8 cellular contexts compared by ENCODE assay signal in genomic region chr20:5191829-5192569, GRCh38.
DNase-seq lines count a peak whose midpoint lies in the region; ATAC-seq, FAIRE-seq and TF ChIP-seq lines count a peak whose summit lies in the region.

No MANE protein-coding gene starts in this region.

- H3K36me3 Mint-ChIP-seq in Caco-2 (ENCODE audit: insufficient read depth, unreplicated experiment) = peaks cover 21% of the 10 kb centered on the region

- no peaks in the 10 kb centered on the region for H3K4me1 ChIP-seq in Caco-2
- H3K4me1 ChIP-seq in spleen = peaks cover 0 to 14% (median 10%) of the 10 kb centered on the region in 6 donors

- no peak overlapping the region for H3K27ac Mint-ChIP-seq in Caco-2 (ENCODE audit: unreplicated experiment)

- no peaks in the 10 kb centered on the region for H3K27me3 ChIP-seq in Caco-2 (replicated peaks; ENCODE audit: control insufficient read depth, insufficient read depth, low read length)
- H3K27me3 ChIP-seq in bronchial epithelial cell (ENCODE audit: control insufficient read depth, insufficient read depth, low read length) = no peaks in the 10 kb centered on the region
- no peaks in the 10 kb centered on the region for H3K27me3 ChIP-seq in spleen (replicated peaks in 1 of 7)

- H3K4me3 Mint-ChIP-seq in Caco-2 (ENCODE audit: unreplicated experiment) = no peak overlapping the region

- peak overlapping the region in 6 of 8 donors; percentile 9 to 71 (median 58) for H3K27ac ChIP-seq in spleen

- H3K9me3 ChIP-seq in Caco-2 (no peaks in the 10 kb centered on the region), spleen (no peaks in the 10 kb centered on the region)

- no TSS peak for BruUV-seq in Caco-2 (replicated peaks; lab: Mats Ljungman, UMichigan)

- CTCF ChIA-PET in Caco-2 (lab: Charles Lee) = interaction anchor here (0.5 to 4.9 kb wide), 14 partner anchors 9 to 77 kb away, joined by 3 to 246 read pairs (median 4); partner anchors contain the start of genes CDS2 and PCNA

- intact Hi-C loops in Caco-2 (cut with micrococcal nuclease; ENCODE audit: unreplicated experiment) (loop anchor here (1.0 to 10.0 kb wide), 2 partner anchors 66 to 587 kb away; no protein-coding TSS in a partner anchor), spleen (cut with DNase I; ENCODE audit: low total_unique reads) (loop anchor here (5.0 kb wide), 1 partner anchor 65 kb away; the partner anchor contains the start of gene CDS2)

- ATAC-seq in GM19463 (IDR thresholded peaks at IDR 0.05; ENCODE audit: unreplicated experiment) = peak; percentile 40
- ATAC-seq in GM21737 (IDR thresholded peaks at IDR 0.05; ENCODE audit: unreplicated experiment) = no peak

- TF ChIP-seq POLR2A in spleen (IDR thresholded peaks at IDR 0.05) = no peak

- POLR2A ChIA-PET in Caco-2 (lab: Charles Lee) = interaction anchor here (1.4 kb wide), 1 partner anchor 65 kb away, joined by 25 read pairs; the partner anchor contains the start of gene CDS2

- peak; percentile 80 to 81 for TF ChIP-seq CTCF in Caco-2 (IDR thresholded peaks at IDR 0.05; ENCODE audit: insufficient read depth in 1 of 2, low read depth in 1 of 2, low read length in 1 of 2, severe bottlenecking in 1 of 2, unreplicated experiment in 1 of 2)
- TF ChIP-seq CTCF in bronchial epithelial cell (IDR thresholded peaks at IDR 0.05; ENCODE audit: insufficient read depth, low read length, severe bottlenecking) = peak; percentile 69
- peak; percentile 61 to 89 (median 80) for TF ChIP-seq CTCF in spleen (IDR thresholded peaks at IDR 0.05 in 8 of 11, conservative IDR thresholded peaks at IDR 0.05 in 3 of 11)

- no peaks in the 10 kb centered on the region for H3K9me3 Mint-ChIP-seq in Caco-2 (ENCODE audit: unreplicated experiment)

- H3K36me3 ChIP-seq in Caco-2 (ENCODE audit: control insufficient read depth, insufficient read depth, low read length) = no peaks in the 10 kb centered on the region; the same call in 1 of the 2 replicates
- peaks cover 2% of the 10 kb centered on the region for H3K36me3 ChIP-seq in bronchial epithelial cell (ENCODE audit: control insufficient read depth, insufficient read depth, low read length)
- peaks cover 0 to 96% (median 42%) of the 10 kb centered on the region in 6 donors for H3K36me3 ChIP-seq in spleen

- H3K4me3 ChIP-seq in Caco-2 (ENCODE audit: low read depth, low read length) (no peak overlapping the region), bronchial epithelial cell (ENCODE audit: low read depth, low read length) (no peak overlapping the region), spleen (no peak overlapping the region)

- H3K4me1 Mint-ChIP-seq in Caco-2 (ENCODE audit: low read depth, unreplicated experiment) = no peaks in the 10 kb centered on the region

- DNase-seq in Caco-2 = peak in 1 of 2 experiments; percentile 61
- peak; percentile 73 for DNase-seq in NCI-H1092 treated with DMSO at 0.1 percent for 48 hours (lab: John Stamatoyannopoulos, UW)
- DNase-seq in SKM-1 (lab: John Stamatoyannopoulos, UW; ENCODE audit: unreplicated experiment) = peak; percentile 2
- peak; percentile 77 for DNase-seq in bronchial epithelial cell (ENCODE audit: low read depth)
- DNase-seq in iris pigment epithelial cell (ENCODE audit: low read depth) = peak; percentile 79
- no peak for DNase-seq in spleen

- FAIRE-seq in bronchial epithelial cell (lab: Jason Lieb, UNC) = peak; percentile 18

- H3K27me3 Mint-ChIP-seq in Caco-2 (ENCODE audit: insufficient read depth, unreplicated experiment) = no peaks in the 10 kb centered on the region

- 37 to 57% (median 53%) methylated on average over 9 of the region's 9 CpGs for WGBS in spleen, 5 donors
